19 cellular contexts compared by ENCODE assay signal in genomic region chr1:42927274-42927841, GRCh38. TPM values are rescaled to one million over a fixed set of nuclear protein-coding genes. Genes with fewer than 3 reads are reported as not detected.
A peak's percentile ranks its signal among the peaks of the same experiment; 100 is the strongest.
DNase-seq lines count a peak whose midpoint lies in the region; ATAC-seq lines count a peak whose summit lies in the region.
"Had no signal": no experiment of that assay in that cellular context is flagged by ENCODE, and none has a peak within 500 bp of the region (broad histone marks: within the 10 kb centered on the region; RNA-seq: fewer than 3 reads in every experiment).

No MANE protein-coding gene starts in this region.

- H3K9me3 Mint-ChIP-seq in T-helper 2 cell treated with Interferon-gamma antibody and Interleukin-4, amounts not matched to agents 5 μg/mL and 100 μg/mL, for 36 hours, result no peaks in the 10 kb centered on the region
- no peaks in the 10 kb centered on the region for H3K9me3 Mint-ChIP-seq in activated T-helper 17 cell treated with anti-CD3 and anti-CD28 coated beads, Interleukin-2, amount 50 U/mL, for 72 hours
- H3K9me3 Mint-ChIP-seq in naive thymus-derived CD4-positive, alpha-beta T cell, result peaks cover 0 to 4% (median 0%) of the 10 kb centered on the region in 11 donors
- H3K9me3 Mint-ChIP-seq: activated naive CD4-positive, alpha-beta T cell treated with anti-CD3 and anti-CD28 coated beads for 36 hours; nephron had no signal

- peak overlapping the region; percentile 60 for H3K27ac Mint-ChIP-seq in T-helper 2 cell treated with Interferon-gamma antibody and Interleukin-4, amounts not matched to agents 5 μg/mL and 100 μg/mL, for 36 hours
- H3K27ac Mint-ChIP-seq in activated T-helper 17 cell treated with anti-CD3 and anti-CD28 coated beads, Interleukin-2, amount 50 U/mL, for 72 hours, result peak overlapping the region; percentile 72
- H3K27ac Mint-ChIP-seq in naive thymus-derived CD4-positive, alpha-beta T cell, result peak overlapping the region; percentile 34 to 87 (median 54)
- H3K27ac Mint-ChIP-seq: activated naive CD4-positive, alpha-beta T cell treated with anti-CD3 and anti-CD28 coated beads for 36 hours had no signal

- no peaks in the 10 kb centered on the region for H3K27me3 ChIP-seq in naive thymus-derived CD4-positive, alpha-beta T cell (ENCODE audit: control insufficient read depth in 2 of 2, insufficient read depth in 2 of 2, low read length in 2 of 2)
- H3K27me3 ChIP-seq: left lung, sigmoid colon, tibial artery had no signal

- peaks cover 28 to 58% (median 30%) of the 10 kb centered on the region in 3 experiments for H3K36me3 ChIP-seq in naive thymus-derived CD4-positive, alpha-beta T cell (ENCODE audit: control insufficient read depth in 2 of 3, insufficient read depth in 3 of 3, low read length in 3 of 3)

- H3K4me1 ChIP-seq in naive thymus-derived CD4-positive, alpha-beta T cell (ENCODE audit: control insufficient read depth in 2 of 2, insufficient read depth in 2 of 2, low read length in 2 of 2), result peaks cover 38 to 43% of the 10 kb centered on the region in 2 donors

- H3K4me3 ChIP-seq in naive thymus-derived CD4-positive, alpha-beta T cell (ENCODE audit: low read length), result no peak overlapping the region
- H3K4me3 ChIP-seq: left lung, sigmoid colon, tibial artery had no signal

- CTCF ChIA-PET in naive thymus-derived CD4-positive, alpha-beta T cell (lab: Charles Lee), result interaction anchor here (1.3 to 1.5 kb wide), 2 partner anchors 25 to 146 kb away, joined by 4 to 5 read pairs; no protein-coding TSS in a partner anchor

- POLR2A ChIA-PET in naive thymus-derived CD4-positive, alpha-beta T cell (lab: Charles Lee), result interaction anchor here (0.9 to 9.0 kb wide), 4 partner anchors 21 to 32 kb away, joined by 3 to 134 read pairs (median 3); no protein-coding TSS in a partner anchor

- H3K9me3 ChIP-seq in naive thymus-derived CD4-positive, alpha-beta T cell (ENCODE audit: control insufficient read depth in 2 of 3, low read length in 3 of 3), result no peaks in the 10 kb centered on the region
- H3K9me3 ChIP-seq: left lung, sigmoid colon, tibial artery had no signal

- H3K4me1 Mint-ChIP-seq in T-helper 2 cell treated with Interferon-gamma antibody and Interleukin-4, amounts not matched to agents 5 μg/mL and 100 μg/mL, for 36 hours (ENCODE audit: low read depth), result peaks cover 60% of the 10 kb centered on the region
- peaks cover 35% of the 10 kb centered on the region for H3K4me1 Mint-ChIP-seq in activated T-helper 17 cell treated with anti-CD3 and anti-CD28 coated beads, Interleukin-2, amount 50 U/mL, for 72 hours
- H3K4me1 Mint-ChIP-seq in naive thymus-derived CD4-positive, alpha-beta T cell, result peaks cover 31 to 74% (median 63%) of the 10 kb centered on the region in 7 donors

- no peak for ATAC-seq in activated T-helper 17 cell treated with anti-CD3 and anti-CD28 coated beads, Interleukin-2, amount 50 U/mL, for 72 hours (replicated peaks)
- no peak for ATAC-seq in naive thymus-derived CD4-positive, alpha-beta T cell
- ATAC-seq in GM21528 (IDR thresholded peaks at IDR 0.05; ENCODE audit: low FRiP score, unreplicated experiment), result no peak
- ATAC-seq: left lung, PC-3 had no signal

- H3K36me3 Mint-ChIP-seq in T-helper 2 cell treated with Interferon-gamma antibody and Interleukin-4, amounts not matched to agents 5 μg/mL and 100 μg/mL, for 36 hours (ENCODE audit: low read depth), result peaks cover 63% of the 10 kb centered on the region
- peaks cover 93% of the 10 kb centered on the region for H3K36me3 Mint-ChIP-seq in activated T-helper 17 cell treated with anti-CD3 and anti-CD28 coated beads, Interleukin-2, amount 50 U/mL, for 72 hours (ENCODE audit: low read depth)
- peaks cover 12 to 45% (median 20%) of the 10 kb centered on the region in 5 donors for H3K36me3 Mint-ChIP-seq in naive thymus-derived CD4-positive, alpha-beta T cell

- H3K27me3 Mint-ChIP-seq in T-helper 2 cell treated with Interferon-gamma antibody and Interleukin-4, amounts not matched to agents 5 μg/mL and 100 μg/mL, for 36 hours (ENCODE audit: low read depth), result no peaks in the 10 kb centered on the region
- no peaks in the 10 kb centered on the region for H3K27me3 Mint-ChIP-seq in activated T-helper 17 cell treated with anti-CD3 and anti-CD28 coated beads, Interleukin-2, amount 50 U/mL, for 72 hours
- H3K27me3 Mint-ChIP-seq in naive thymus-derived CD4-positive, alpha-beta T cell, result no peaks in the 10 kb centered on the region

- H3K4me3 Mint-ChIP-seq in T-helper 2 cell treated with Interferon-gamma antibody and Interleukin-4, amounts not matched to agents 5 μg/mL and 100 μg/mL, for 36 hours, result peak overlapping the region; percentile 4
- peak overlapping the region; percentile 54 for H3K4me3 Mint-ChIP-seq in activated T-helper 17 cell treated with anti-CD3 and anti-CD28 coated beads, Interleukin-2, amount 50 U/mL, for 72 hours
- peak overlapping the region in 1 of 10 donors; percentile 70 for H3K4me3 Mint-ChIP-seq in naive thymus-derived CD4-positive, alpha-beta T cell
- H3K4me3 Mint-ChIP-seq: activated naive CD4-positive, alpha-beta T cell treated with anti-CD3 and anti-CD28 coated beads for 36 hours; nephron had no signal

- no peak overlapping the region for H3K27ac ChIP-seq in naive thymus-derived CD4-positive, alpha-beta T cell (ENCODE audit: low read depth, low read length)
- H3K27ac ChIP-seq: left lung, sigmoid colon, tibial artery had no signal

- no peak for DNase-seq in T-helper 2 cell treated with Interferon-gamma antibody and Interleukin-4, amounts not matched to agents 5 μg/mL and 100 μg/mL, for 36 hours (ENCODE audit: low spot score)
- no peak for DNase-seq in T-helper 2 cell
- peak; percentile 3 for DNase-seq in ELF-1 (ENCODE audit: low read depth, low spot score)
- DNase-seq in naive thymus-derived CD4-positive, alpha-beta T cell, result no peak
- DNase-seq in posterior cingulate gyrus, result no peak
- DNase-seq in NCI-H1694 (lab: John Stamatoyannopoulos, UW), result no peak
- DNase-seq: 8988T; activated naive CD4-positive, alpha-beta T cell treated with anti-CD3 and anti-CD28 coated beads for 36 hours; MM.1S; NCI-H2081; NCI-H524 treated with DMSO at 0.1 percent for 48 hours; PC-3; sigmoid colon; stimulated activated CD4-positive, alpha-beta T cell treated with anti-CD3 and anti-CD28 coated beads, Interleukin-2, amount 100 ng/mL, for 48 hours; tibial artery had no signal

- intact Hi-C loops in naive thymus-derived CD4-positive, alpha-beta T cell (cut with micrococcal nuclease), result loop anchor here in 1 of 2 donors (10.0 kb wide), 1 partner anchor 437 kb away; the partner anchor contains the start of gene ELOVL1
- intact Hi-C loops in posterior cingulate gyrus (cut with DNase I), result no loop called here

RNA-seq across cellular contexts. Expression of gene SLC2A1, which starts 31.3 kb away (rescaled TPM):
- total RNA-seq in activated T-helper 17 cell treated with anti-CD3 and anti-CD28 coated beads, Interleukin-2, amount 50 U/mL, for 72 hours, result 100 to 1,000 TPM; 217 to 280 TPM
- total RNA-seq in naive thymus-derived CD4-positive, alpha-beta T cell, result 100 to 1,000 TPM in 1 of 5 experiments, 10 to 100 TPM in 4; 43.6 to 123 (median 73.1) TPM
- polyA plus RNA-seq in naive thymus-derived CD4-positive, alpha-beta T cell, result 10 to 100 TPM; 16.6 to 18.6 TPM
